In the genomic region with DNA sequence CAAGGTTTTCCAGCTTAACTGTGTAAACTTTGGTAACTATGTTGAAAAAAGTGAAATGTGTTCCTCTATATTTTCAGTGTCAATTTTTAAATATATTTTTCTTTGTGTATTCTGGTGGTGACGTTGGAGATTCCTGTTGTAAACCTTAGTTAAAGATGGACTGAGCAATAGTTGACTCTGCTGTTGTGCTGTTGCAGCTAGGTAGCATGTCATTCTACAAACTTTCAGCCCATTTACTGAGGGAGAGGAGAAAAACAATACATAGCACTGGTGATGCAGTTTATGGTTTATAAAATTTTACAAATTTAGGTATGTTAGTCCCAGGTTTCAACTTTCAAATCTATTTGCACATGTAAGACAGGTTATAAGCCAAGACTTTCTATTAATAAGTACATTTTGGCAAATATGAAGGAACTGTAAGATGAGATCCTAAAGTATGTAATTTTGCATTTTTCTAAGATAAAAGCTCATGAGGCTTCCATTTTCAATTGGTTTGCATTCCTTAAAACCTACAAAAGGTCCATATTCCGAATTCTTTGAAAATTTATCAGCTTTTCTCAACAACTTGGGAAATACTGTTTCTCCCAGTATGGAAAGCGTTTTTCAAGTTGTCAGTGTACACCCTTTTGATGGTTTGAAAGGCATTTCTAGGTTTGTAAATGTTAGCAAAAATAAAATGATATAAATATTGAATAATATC, we compare ENCODE assay signal across 8 cellular contexts. TPM values are rescaled to one million over a fixed set of nuclear protein-coding genes. Genes with fewer than 3 reads are reported as not detected.
A peak's percentile ranks its signal among the peaks of the same experiment; 100 is the strongest.
DNase-seq lines count a peak whose midpoint lies in the region; ATAC-seq and TF ChIP-seq lines count a peak whose summit lies in the region.

No MANE protein-coding gene starts in this region.

- H3K9me3 Mint-ChIP-seq in progenitor cell of endocrine pancreas (ENCODE audit: low read depth): no peaks in the 10 kb centered on the region

- H3K27me3 ChIP-seq in RWPE2 (ENCODE audit: insufficient read depth, poor library complexity, severe bottlenecking) (no peaks in the 10 kb centered on the region), testis (no peaks in the 10 kb centered on the region)

- H3K27me3 Mint-ChIP-seq in progenitor cell of endocrine pancreas: peaks cover 15% of the 10 kb centered on the region

- intact Hi-C loops in testis (cut with DNase I; ENCODE audit: low total_unique reads): no loop called here

- TF ChIP-seq CTCF in GM12864 (IDR thresholded peaks at IDR 0.05; ENCODE audit: low read depth, low read length, missing control alignments) (no peak), RWPE2 (IDR thresholded peaks at IDR 0.05; ENCODE audit: poor library complexity, severe bottlenecking) (no peak), progenitor cell of endocrine pancreas (IDR thresholded peaks at IDR 0.05; ENCODE audit: unreplicated experiment) (no peak), testis (IDR thresholded peaks at IDR 0.05) (no peak)

- H3K36me3 ChIP-seq in RWPE2 (ENCODE audit: low read depth) (peaks cover 20% of the 10 kb centered on the region; the same call in 1 of the 2 replicates), testis (ENCODE audit: low read depth, missing control alignments) (no peaks in the 10 kb centered on the region)

- TF ChIP-seq POLR2A in erythroblast (IDR thresholded peaks at IDR 0.05; ENCODE audit: low read length) (no peak), testis (IDR thresholded peaks at IDR 0.05) (no peak)

- H3K9me3 ChIP-seq in RWPE2 (ENCODE audit: severe bottlenecking) (no peaks in the 10 kb centered on the region), testis (no peaks in the 10 kb centered on the region)

- 56 to 66% methylated on average over 3 of the region's 3 CpGs for WGBS in testis, 2 donors

- peaks cover 40% of the 10 kb centered on the region for H3K4me1 Mint-ChIP-seq in progenitor cell of endocrine pancreas (ENCODE audit: low read depth)

- ATAC-seq in RWPE2 (ENCODE audit: low read depth): no peak
- ATAC-seq in GM19328 (IDR thresholded peaks at IDR 0.05; ENCODE audit: unreplicated experiment): no peak

- H3K27ac Mint-ChIP-seq in progenitor cell of endocrine pancreas: peak overlapping the region; percentile 97

- H3K27ac ChIP-seq in RWPE2 (ENCODE audit: poor library complexity, severe bottlenecking): peak overlapping the region; percentile 97
- no peak overlapping the region for H3K27ac ChIP-seq in testis

- no peaks in the 10 kb centered on the region for H3K36me3 Mint-ChIP-seq in progenitor cell of endocrine pancreas (ENCODE audit: insufficient read depth)

- H3K4me3 ChIP-seq in GM12864 (ENCODE audit: low read depth, low read length) (peak overlapping the region; percentile 95; the same call in 1 of the 2 replicates), RWPE2 (ENCODE audit: severe bottlenecking) (peak overlapping the region; percentile 60), testis (peak overlapping the region in 1 of 2 donors; percentile 96)

- H3K4me1 ChIP-seq in RWPE2 (ENCODE audit: insufficient read depth, poor library complexity, severe bottlenecking): peaks cover 46% of the 10 kb centered on the region
- no peaks in the 10 kb centered on the region for H3K4me1 ChIP-seq in testis

- DNase-seq in GM12864 (ENCODE audit: low read depth) (no peak), RWPE2 (ENCODE audit: low spot score) (no peak), erythroblast (lab: John Stamatoyannopoulos, UW) (peak; percentile 15 to 25), progenitor cell of endocrine pancreas (ENCODE audit: low spot score, unreplicated experiment) (no peak), HuH-7.5 (ENCODE audit: low spot score) (no peak), pons (ENCODE audit: low spot score) (no peak), testis (no peak)

- peak overlapping the region; percentile 90 for H3K4me3 Mint-ChIP-seq in progenitor cell of endocrine pancreas (ENCODE audit: low read depth)

RNA-seq across cellular contexts. Expression of a gene that starts 1.5 kb away (rescaled TPM):
- total RNA-seq in progenitor cell of endocrine pancreas: 53.8 and 57.4 TPM in 2 replicates
- 10 to 100 TPM; 25.3 to 33.8 TPM for total RNA-seq in testis
- polyA plus RNA-seq in testis (ENCODE audit: insufficient read depth, low read depth, low replicate concordance): 56.1 TPM

Comparison
In these comparisons a context has a peak if more than half of its experiments do, and no peak if none do; other contexts are left out.
1. DNase-seq: peak in erythroblast (2 of 2); none in GM12864 (single experiment), RWPE2 (single experiment), progenitor cell of endocrine pancreas (single experiment), HuH-7.5 (single experiment), pons (single experiment) and testis (single experiment).